10 cellular contexts compared by ENCODE assay signal in the genomic region with DNA sequence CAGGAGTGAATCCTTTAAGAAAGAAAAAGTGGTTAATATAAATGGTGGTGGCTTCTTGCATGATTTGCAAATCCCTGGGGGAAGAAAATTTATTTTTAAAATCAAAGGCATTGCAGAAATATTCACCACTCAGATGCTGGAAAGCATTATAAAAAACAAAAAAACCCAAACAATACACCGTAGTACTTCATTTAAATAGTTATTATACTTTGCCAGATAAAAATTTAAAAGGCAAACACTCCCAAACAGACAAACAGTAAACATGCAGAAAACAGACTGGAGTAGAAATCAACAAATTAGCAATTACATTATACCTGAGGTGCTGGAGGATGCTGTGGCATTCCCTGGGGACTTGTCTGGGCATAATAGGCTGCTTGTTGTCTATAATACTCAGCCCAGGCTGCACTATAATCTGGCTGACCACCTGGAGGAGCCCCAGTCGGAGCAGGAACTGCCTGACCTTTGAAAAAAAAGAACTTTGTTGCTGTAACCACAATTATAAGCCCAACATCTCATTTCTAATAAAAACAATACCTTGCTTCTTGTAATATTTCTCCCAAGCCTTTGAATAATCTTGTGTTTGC. TPM values are rescaled to one million over a fixed set of nuclear protein-coding genes. Genes with fewer than 3 reads are reported as not detected.
DNase-seq lines count a peak whose midpoint lies in the region; ATAC-seq, FAIRE-seq and TF ChIP-seq lines count a peak whose summit lies in the region.
"Had no signal": no experiment of that assay in that cellular context is flagged by ENCODE, and none has a peak within 500 bp of the region (broad histone marks: within the 10 kb centered on the region; RNA-seq: fewer than 3 reads in every experiment).

No MANE protein-coding gene starts in this region.

- intact Hi-C loops in heart left ventricle (cut with DNase I) = loop anchor here in 1 of 10 donors (10.0 kb wide), 2 partner anchors 166 to 234 kb away; no protein-coding TSS in a partner anchor

- ATAC-seq in heart left ventricle = peak; percentile 38 to 78 (median 50)
- ATAC-seq in HG02571 (IDR thresholded peaks at IDR 0.05; ENCODE audit: unreplicated experiment) = no peak

- H3K9me3 ChIP-seq in heart left ventricle = no peaks in the 10 kb centered on the region
- H3K9me3 ChIP-seq: lower lobe of right lung, thoracic aorta had no signal

- 20 to 33% (median 27%) methylated on average over 2 of the region's 2 CpGs for WGBS in heart left ventricle, 4 donors

- TF ChIP-seq CTCF in AG10803 (conservative IDR thresholded peaks at IDR 0.05; ENCODE audit: low read length) (peak; percentile 40), heart left ventricle (IDR thresholded peaks at IDR 0.05) (peak in 8 of 12 donors; percentile 5 to 43 (median 26))

- no peaks in the 10 kb centered on the region for H3K27me3 ChIP-seq in heart left ventricle

- no peak overlapping the region for H3K4me3 ChIP-seq in AG10803 (ENCODE audit: low read length)
- no peak overlapping the region for H3K4me3 ChIP-seq in heart left ventricle
- H3K4me3 ChIP-seq: lower lobe of right lung, thoracic aorta had no signal

- in situ Hi-C loops in SK-MEL-5 (cut with HindIII; ENCODE audit: low pct_unique_long_range_greater_than_20kb, low sequenced_read_pairs) = no loop called here

- peaks cover 0 to 100% (median 98%) of the 10 kb centered on the region in 9 donors for H3K36me3 ChIP-seq in heart left ventricle

- H3K4me1 ChIP-seq in heart left ventricle = peaks cover 0 to 20% (median 11%) of the 10 kb centered on the region in 12 donors

- H3K27ac ChIP-seq in heart left ventricle = no peak overlapping the region
- H3K27ac ChIP-seq: lower lobe of right lung, thoracic aorta had no signal

- DNase-seq in AG10803 (ENCODE audit: low read depth) = peak; percentile 48
- DNase-seq in GM19239 (ENCODE audit: insufficient read length, low spot score) = no peak
- peak; percentile 81 for DNase-seq in SK-MEL-5 (ENCODE audit: low read depth, low spot score)
- DNase-seq in heart left ventricle = peak in 3 of 5 donors; percentile 24 to 33 (median 29)
- no peak for DNase-seq in activated effector memory CD4-positive, alpha-beta T cell treated with anti-CD3 and anti-CD28 coated beads, Interleukin-2, amount 50 U/mL, for 16 hours
- DNase-seq in epidermal melanocyte (ENCODE audit: insufficient read length, low spot score) = no peak
- no peak for DNase-seq in DMS153 (lab: John Stamatoyannopoulos, UW)
- DNase-seq: lower lobe of right lung had no signal

- TF ChIP-seq POLR2A in heart left ventricle (IDR thresholded peaks at IDR 0.05) = no peak

- FAIRE-seq in GM19239 (lab: Jason Lieb, UNC) = peak; percentile 64

RNA-seq across cellular contexts. Expression of a gene that starts 29.9 kb away (rescaled TPM):
- 96.3 and 100 TPM in 2 replicates for total RNA-seq in SK-MEL-5 (2014; rRNA removed; shearing (Covaris generic))
- 90.7 and 112 TPM in 2 replicates for polyA plus RNA-seq in SK-MEL-5 (2015; cell fraction: cytosol; rRNA removed)
- 571 and 723 TPM in 2 replicates for polyA plus RNA-seq in SK-MEL-5 (2015; cell fraction: nucleus; rRNA removed)
- total RNA-seq in heart left ventricle = 10 to 100 TPM; 40.5 to 78.9 (median 64.3) TPM
- 10 to 100 TPM; 27.0 to 50.1 TPM for polyA plus RNA-seq in heart left ventricle

RNA-seq across cellular contexts. Expression of a gene that starts 55.8 kb away (rescaled TPM):
- total RNA-seq in SK-MEL-5 (2014; rRNA removed; shearing (Covaris generic)) = 10.2 and 14.3 TPM in 2 replicates
- polyA plus RNA-seq in SK-MEL-5 (2015; cell fraction: cytosol; rRNA removed) = 8.9 TPM in 2 replicates
- 15.3 and 17.4 TPM in 2 replicates for polyA plus RNA-seq in SK-MEL-5 (2015; cell fraction: nucleus; rRNA removed)
- 100 to 1,000 TPM in 4 of 9 donors, 10 to 100 TPM in 5; 56.7 to 190 (median 95.9) TPM for total RNA-seq in heart left ventricle
- polyA plus RNA-seq in heart left ventricle = 100 to 1,000 TPM in 1 of 2 donors, 10 to 100 TPM in 1; 35.2 to 162 TPM

Comparison
In these comparisons a context has a peak if more than half of its experiments do, and no peak if none do; other contexts are left out.
1. DNase-seq: peak in AG10803 (single experiment), SK-MEL-5 (single experiment) and heart left ventricle (3 of 5); none in GM19239 (single experiment), activated effector memory CD4-positive, alpha-beta T cell treated with anti-CD3 and anti-CD28 coated beads, Interleukin-2, amount 50 U/mL, for 16 hours (single experiment), epidermal melanocyte (single experiment) and DMS153 (single experiment).